16 cellular contexts compared by ENCODE assay signal in genomic region chr1:94296018-94296417, GRCh38. TPM values are rescaled to one million over a fixed set of nuclear protein-coding genes. Genes with fewer than 3 reads are reported as not detected.
DNase-seq lines count a peak whose midpoint lies in the region; ATAC-seq and TF ChIP-seq lines count a peak whose summit lies in the region.
"Had no signal": no experiment of that assay in that cellular context is flagged by ENCODE, and none has a peak within 500 bp of the region (broad histone marks: within the 10 kb centered on the region; RNA-seq: fewer than 3 reads in every experiment).

No MANE protein-coding gene starts in this region.

- ATAC-seq in right cardiac atrium = no peak
- ATAC-seq in upper lobe of left lung (ENCODE audit: low FRiP score in 2 of 2) = no peak
- ATAC-seq in GM18517 (IDR thresholded peaks at IDR 0.05; ENCODE audit: unreplicated experiment) = no peak
- no peak for ATAC-seq in GM21723 (IDR thresholded peaks at IDR 0.05; ENCODE audit: unreplicated experiment)
- ATAC-seq: A549; activated CD4-positive, CD25-positive, alpha-beta regulatory T cell treated with anti-CD3 and anti-CD28 coated beads, Interleukin-2, amount 50 U/mL, for 24 hours had no signal

- CTCF ChIA-PET in MCF 10A (lab: Yijun Ruan, JAX) = interaction anchor here (0.6 to 1.1 kb wide), 2 partner anchors 40 to 71 kb away, joined by 3 read pairs; no protein-coding TSS in a partner anchor

- H3K27ac Mint-ChIP-seq in MCF 10A (ENCODE audit: low read depth, unreplicated experiment) = no peak overlapping the region
- no peak overlapping the region for H3K27ac Mint-ChIP-seq in glutamatergic neuron (ENCODE audit: unreplicated experiment)

- no peaks in the 10 kb centered on the region for H3K36me3 Mint-ChIP-seq in MCF 10A (ENCODE audit: insufficient read depth, unreplicated experiment)
- H3K36me3 Mint-ChIP-seq in glutamatergic neuron (ENCODE audit: unreplicated experiment) = no peaks in the 10 kb centered on the region

- peaks cover 48% of the 10 kb centered on the region for H3K4me1 ChIP-seq in left ventricle myocardium inferior
- peaks cover 3% of the 10 kb centered on the region for H3K4me1 ChIP-seq in right cardiac atrium (ENCODE audit: control insufficient read depth, insufficient read depth, low read length)
- H3K4me1 ChIP-seq in upper lobe of left lung = peaks cover 40 to 51% (median 46%) of the 10 kb centered on the region in 4 donors

- no TSS peak for BruUV-seq in MCF 10A (replicated peaks; lab: Mats Ljungman, UMichigan)

- POLR2A ChIA-PET in MCF 10A (lab: Yijun Ruan, JAX) = interaction anchor here (6.5 kb wide), 1 partner anchor 29 kb away, joined by 60 read pairs; no protein-coding TSS in a partner anchor

- H3K4me3 Mint-ChIP-seq in MCF 10A (ENCODE audit: unreplicated experiment) (no peak overlapping the region), glutamatergic neuron (ENCODE audit: unreplicated experiment) (no peak overlapping the region)

- peaks cover 15% of the 10 kb centered on the region for H3K4me1 Mint-ChIP-seq in MCF 10A (ENCODE audit: insufficient read depth, unreplicated experiment)
- H3K4me1 Mint-ChIP-seq in glutamatergic neuron (ENCODE audit: low read depth, unreplicated experiment) = peaks cover 4% of the 10 kb centered on the region

- H3K9me3 Mint-ChIP-seq in MCF 10A (ENCODE audit: unreplicated experiment) (peaks cover 8% of the 10 kb centered on the region), glutamatergic neuron (ENCODE audit: unreplicated experiment) (no peaks in the 10 kb centered on the region)

- H3K27ac ChIP-seq in left ventricle myocardium inferior (replicated peaks) (peak overlapping the region; percentile 91), right cardiac atrium (ENCODE audit: low read length) (no peak overlapping the region), upper lobe of left lung (peak overlapping the region; percentile 9 to 77 (median 62))
- H3K27ac ChIP-seq: A549, tibial nerve had no signal

- TF ChIP-seq EP300 in upper lobe of left lung (IDR thresholded peaks at IDR 0.05) = no peak

- intact Hi-C loops in left ventricle myocardium inferior (cut with micrococcal nuclease) (no loop called here), right cardiac atrium (cut with DNase I) (no loop called here), MCF 10A (cut with micrococcal nuclease) (no loop called here)

- TF ChIP-seq POLR2A in upper lobe of left lung (IDR thresholded peaks at IDR 0.05) = no peak

- no peaks in the 10 kb centered on the region for H3K27me3 ChIP-seq in left ventricle myocardium inferior (ENCODE audit: low read depth)
- H3K27me3 ChIP-seq in right cardiac atrium (ENCODE audit: control insufficient read depth, insufficient read depth) = no peaks in the 10 kb centered on the region
- no peaks in the 10 kb centered on the region for H3K27me3 ChIP-seq in upper lobe of left lung
- H3K27me3 ChIP-seq: tibial nerve had no signal

- H3K4me3 ChIP-seq in left ventricle myocardium inferior = no peak overlapping the region
- no peak overlapping the region for H3K4me3 ChIP-seq in right cardiac atrium (ENCODE audit: low read length)
- no peak overlapping the region for H3K4me3 ChIP-seq in upper lobe of left lung
- H3K4me3 ChIP-seq: A549, tibial nerve had no signal

- no peak for TF ChIP-seq CTCF in left ventricle myocardium inferior (IDR thresholded peaks at IDR 0.05; ENCODE audit: borderline replicate concordance)
- no peak for TF ChIP-seq CTCF in MCF 10A (IDR thresholded peaks at IDR 0.05; ENCODE audit: unreplicated experiment)
- TF ChIP-seq CTCF in upper lobe of left lung (IDR thresholded peaks at IDR 0.05) = no peak
- no peak for TF ChIP-seq CTCF in glutamatergic neuron (IDR thresholded peaks at IDR 0.05; ENCODE audit: partially characterized antibody, unreplicated experiment)

- H3K9me3 ChIP-seq in left ventricle myocardium inferior (replicated peaks) (no peaks in the 10 kb centered on the region), right cardiac atrium (ENCODE audit: control insufficient read depth, low read length) (no peaks in the 10 kb centered on the region), upper lobe of left lung (no peaks in the 10 kb centered on the region)
- H3K9me3 ChIP-seq: A549, tibial nerve had no signal

- H3K27me3 Mint-ChIP-seq in MCF 10A (ENCODE audit: insufficient read depth, unreplicated experiment) (no peaks in the 10 kb centered on the region), glutamatergic neuron (ENCODE audit: unreplicated experiment) (peaks cover 2% of the 10 kb centered on the region)

- H3K36me3 ChIP-seq in left ventricle myocardium inferior (no peaks in the 10 kb centered on the region), upper lobe of left lung (no peaks in the 10 kb centered on the region)
- H3K36me3 ChIP-seq: tibial nerve had no signal

- 56% methylated on average over 5 of the region's 5 CpGs for WGBS in right cardiac atrium
- WGBS in upper lobe of left lung, 2 donors = 66 to 70% methylated on average over 5 of the region's 5 CpGs

- DNase-seq in left ventricle myocardium inferior (no peak), right cardiac atrium (no peak), MCF 10A (ENCODE audit: unreplicated experiment) (peak; percentile 85), globus pallidus (ENCODE audit: low spot score) (peak; percentile 7), upper lobe of left lung (no peak), glutamatergic neuron (no peak)
- DNase-seq: COR-L47; effector memory CD4-positive, alpha-beta T cell; H7; mesenchymal stem cell; NK-92 treated with Interleukin-12 subunit alpha and Interleukin-12 subunit beta, amount 100 ng/mL, for 24 hours had no signal

RNA-seq across cellular contexts. Expression of gene ARHGAP29, which starts 58.6 kb away (rescaled TPM):
- total RNA-seq in left ventricle myocardium inferior (26.5 TPM), right cardiac atrium (10 to 100 TPM; 22.1 to 31.1 (median 30.3) TPM), MCF 10A (2022) (38.6 and 46.7 TPM in 2 replicates), upper lobe of left lung (10 to 100 TPM; 43.8 to 87.5 (median 49.0) TPM), glutamatergic neuron (ENCODE audit: unreplicated experiment) (1.1 TPM)
- 11.0 TPM for polyA plus RNA-seq in right cardiac atrium

Comparison
In these comparisons a context has a peak if more than half of its experiments do, and no peak if none do; other contexts are left out.
1. DNase-seq: peak in MCF 10A (single experiment) and globus pallidus (single experiment); none in left ventricle myocardium inferior (single experiment), right cardiac atrium (0 of 3), upper lobe of left lung (0 of 2) and glutamatergic neuron (single experiment).
2. RNA of gene ARHGAP29, which starts 58.6 kb away (total RNA-seq): 43.8 to 87.5 TPM in upper lobe of left lung, 38.6 to 46.7 TPM in MCF 10A, 22.1 to 31.1 TPM in right cardiac atrium and 26.5 TPM in left ventricle myocardium inferior (single experiment); 1.1 TPM in glutamatergic neuron (single experiment); every median in the first group is over 10 times any median in the second.